In genomic region chr9:136262671-136263178, GRCh38 we compare ENCODE assay signal across 34 cellular contexts. TPM values are rescaled to one million over a fixed set of nuclear protein-coding genes. Genes with fewer than 3 reads are reported as not detected.
"Had no signal": no experiment of that assay in that cellular context is flagged by ENCODE, and none has a peak within 500 bp of the region (broad histone marks: within the 10 kb centered on the region; RNA-seq: fewer than 3 reads in every experiment).

No MANE protein-coding gene starts in this region.

- H3K4me3 ChIP-seq: heart right ventricle, hepatocyte, left lung, lung, psoas muscle, right lobe of liver, smooth muscle cell, thyroid gland, transverse colon, upper lobe of left lung, vagina had no signal

- H3K79me2 ChIP-seq: hepatocyte, parathyroid adenoma had no signal

- H2AFZ ChIP-seq: hepatocyte had no signal

- H3K9ac ChIP-seq: parathyroid adenoma had no signal

- H3K27ac Mint-ChIP-seq: mesothelial cell of epicardium; naive B cell; natural killer cell treated with Interleukin-12 subunit alpha and Interleukin-12 subunit beta and Interleukin-15 and Interleukin-18, amount 100 ng/mL, for 72 hours; stimulated activated memory B cell treated with anti-CD40 and anti-IgM and Interleukin-4, amounts not matched to agents 10 μg/mL and 1 μg/mL and 100 μg/mL, for 72 hours had no signal

- H3K4me2 ChIP-seq: hepatocyte, smooth muscle cell had no signal

- DNase-seq: heart right ventricle; left colon; mesendoderm; naive B cell; occipital lobe; psoas muscle; right lobe of liver; stimulated activated CD4-positive, alpha-beta T cell treated with anti-CD3 and anti-CD28 coated beads, Interleukin-1b, Interleukin-23, amount 100 ng/mL, for 48 hours; stimulated activated CD4-positive, alpha-beta T cell treated with anti-CD3 and anti-CD28 coated beads, Interleukin-2, amount 100 ng/mL, for 48 hours; stimulated activated CD4-positive, alpha-beta T cell treated with anti-CD3 and anti-CD28 coated beads, Interleukin-4, amount 100 ng/mL, for 4 hours; stimulated activated CD8-positive, alpha-beta memory T cell treated with anti-CD3 and anti-CD28 coated beads, Interleukin-4, amount 100 ng/mL, for 48 hours; stimulated activated naive CD4-positive, alpha-beta T cell treated with Interleukin-2 at 50 U/mL for 16 hours; stimulated activated naive CD8-positive, alpha-beta T cell treated with anti-CD3 and anti-CD28 coated beads, Interleukin-15, amount 100 ng/mL, for 72 hours; substantia nigra; thyroid gland; transverse colon had no signal

- H3K27me3 Mint-ChIP-seq: natural killer cell treated with Interleukin-12 subunit alpha and Interleukin-12 subunit beta and Interleukin-15 and Interleukin-18, amount 100 ng/mL, for 72 hours; stimulated activated naive CD8-positive, alpha-beta T cell treated with anti-CD3 and anti-CD28 coated beads, Interleukin-15, amount 100 ng/mL, for 72 hours had no signal

- H3K9me3 Mint-ChIP-seq: mesothelial cell of epicardium; naive B cell; natural killer cell treated with Interleukin-12 subunit alpha and Interleukin-12 subunit beta and Interleukin-15 and Interleukin-18, amount 100 ng/mL, for 72 hours; stimulated activated memory B cell treated with anti-CD40 and anti-IgM and Interleukin-4, amounts not matched to agents 10 μg/mL and 1 μg/mL and 100 μg/mL, for 72 hours; stimulated activated naive CD8-positive, alpha-beta T cell treated with anti-CD3 and anti-CD28 coated beads, Interleukin-15, amount 100 ng/mL, for 72 hours had no signal

- H3K36me3 Mint-ChIP-seq: mesothelial cell of epicardium; naive B cell; natural killer cell treated with Interleukin-12 subunit alpha and Interleukin-12 subunit beta and Interleukin-15 and Interleukin-18, amount 100 ng/mL, for 72 hours; stimulated activated memory B cell treated with anti-CD40 and anti-IgM and Interleukin-4, amounts not matched to agents 10 μg/mL and 1 μg/mL and 100 μg/mL, for 72 hours had no signal

- H3K4me3 Mint-ChIP-seq: mesothelial cell of epicardium; naive B cell; natural killer cell treated with Interleukin-12 subunit alpha and Interleukin-12 subunit beta and Interleukin-15 and Interleukin-18, amount 100 ng/mL, for 72 hours; stimulated activated memory B cell treated with anti-CD40 and anti-IgM and Interleukin-4, amounts not matched to agents 10 μg/mL and 1 μg/mL and 100 μg/mL, for 72 hours; stimulated activated naive CD8-positive, alpha-beta T cell treated with anti-CD3 and anti-CD28 coated beads, Interleukin-15, amount 100 ng/mL, for 72 hours had no signal

- H3K27me3 ChIP-seq: hepatocyte, right lobe of liver, thyroid gland, upper lobe of left lung, vagina had no signal

- H3K27ac ChIP-seq: heart right ventricle, hepatocyte, left lung, neutrophil, parathyroid adenoma, psoas muscle, right lobe of liver, thyroid gland, transverse colon, upper lobe of left lung, vagina had no signal

- H3K9me3 ChIP-seq: heart right ventricle, left lung, neutrophil, psoas muscle, right lobe of liver, thyroid gland, transverse colon, upper lobe of left lung, vagina had no signal

- H3K36me3 ChIP-seq: heart right ventricle, left lung, neutrophil, right lobe of liver, thyroid gland, transverse colon, upper lobe of left lung, vagina had no signal

- H3K4me1 ChIP-seq: parathyroid adenoma, psoas muscle had no signal

- ATAC-seq: heart right ventricle; left colon; left lung; natural killer cell treated with Interleukin-12 subunit alpha and Interleukin-12 subunit beta and Interleukin-15 and Interleukin-18, amount 100 ng/mL, for 72 hours; psoas muscle; right lobe of liver; stimulated activated memory B cell treated with anti-CD40 and anti-IgM and Interleukin-4, amounts not matched to agents 10 μg/mL and 1 μg/mL and 100 μg/mL, for 72 hours; stimulated activated naive CD8-positive, alpha-beta T cell treated with anti-CD3 and anti-CD28 coated beads, Interleukin-15, amount 100 ng/mL, for 72 hours had no signal

RNA-seq across cellular contexts. Expression of gene CCDC187, which starts 41.2 kb away (rescaled TPM):
- total RNA-seq: natural killer cell treated with Interleukin-12 subunit alpha and Interleukin-12 subunit beta and Interleukin-15 and Interleukin-18, amount 100 ng/mL, for 72 hours; osteocyte; posterior vena cava; psoas muscle; smooth muscle cell; vagina had no signal
- polyA plus RNA-seq: neural cell, psoas muscle had no signal

RNA-seq across cellular contexts. Expression of gene LHX3, which starts 57.8 kb away (rescaled TPM):
- total RNA-seq: heart right ventricle, hepatocyte, left colon, left lung, lung, mesothelial cell of epicardium, mononuclear cell, occipital lobe, osteocyte, posterior vena cava, psoas muscle, right lobe of liver, skeletal muscle tissue, smooth muscle cell, thyroid gland, transverse colon, urinary bladder, vagina had no signal
- polyA plus RNA-seq: heart right ventricle, hepatocyte, keratinocyte, lung, neural cell, psoas muscle, smooth muscle cell, urinary bladder had no signal
